ENCODE assay signal across 24 cellular contexts in the genomic region with DNA sequence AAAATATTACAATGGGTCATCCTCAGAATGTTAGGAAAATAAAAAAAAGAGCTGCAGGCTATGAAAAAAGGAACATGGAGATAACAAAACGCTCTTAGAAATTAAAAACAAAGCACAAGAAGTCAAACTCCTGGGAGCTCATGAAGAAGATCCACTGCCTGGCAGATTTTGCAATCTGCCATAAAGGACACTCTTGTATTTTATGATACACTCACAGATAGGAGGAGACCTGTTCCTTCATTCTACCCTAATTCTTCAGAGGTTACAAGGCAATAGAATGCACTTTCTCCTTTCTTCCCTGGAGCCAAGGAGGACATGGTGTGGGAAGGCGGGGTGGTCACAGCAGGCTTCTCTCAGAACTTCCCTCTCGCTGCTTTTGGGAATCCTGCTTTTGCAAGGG. TPM values are rescaled to one million over a fixed set of nuclear protein-coding genes. Genes with fewer than 3 reads are reported as not detected.
"Had no signal": no experiment of that assay in that cellular context is flagged by ENCODE, and none has a peak within 500 bp of the region (broad histone marks: within the 10 kb centered on the region; RNA-seq: fewer than 3 reads in every experiment).

No MANE protein-coding gene starts in this region.

- H3K36me3 Mint-ChIP-seq: activated naive CD4-positive, alpha-beta T cell treated with anti-CD3 and anti-CD28 coated beads, Interleukin-2, amount 50 U/mL, for 72 hours had no signal

- H3K27ac Mint-ChIP-seq: activated CD8-positive, alpha-beta T cell treated with anti-CD3 and anti-CD28 coated beads, Interleukin-2, amount 10 ng/mL, durations not matched to agents 7 days and 5 days; activated naive CD4-positive, alpha-beta T cell treated with anti-CD3 and anti-CD28 coated beads, Interleukin-2, amount 50 U/mL, for 72 hours; activated naive CD8-positive, alpha-beta T cell treated with anti-CD3 and anti-CD28 coated beads, Interleukin-2, amount 50 U/mL, for 24 hours; T-helper 1 cell treated with Interleukin-12 subunit alpha and Interleukin-12 subunit beta and Interleukin-4 antibody, amounts not matched to agents 30 μg/mL and 1 μg/mL, for 36 hours; WTC11 had no signal

- H3K36me3 ChIP-seq: Peyer's patch had no signal

- H3K9me3 ChIP-seq: ascending aorta, body of pancreas, Peyer's patch, SJSA1 had no signal

- H3K4me3 ChIP-seq: ascending aorta, body of pancreas, K562, Peyer's patch, SJSA1 had no signal

- H3K9me3 Mint-ChIP-seq: activated naive CD4-positive, alpha-beta T cell treated with anti-CD3 and anti-CD28 coated beads, Interleukin-2, amount 50 U/mL, for 72 hours; activated naive CD8-positive, alpha-beta T cell treated with anti-CD3 and anti-CD28 coated beads, Interleukin-2, amount 50 U/mL, for 24 hours; T-helper 1 cell treated with Interleukin-12 subunit alpha and Interleukin-12 subunit beta and Interleukin-4 antibody, amounts not matched to agents 30 μg/mL and 1 μg/mL, for 36 hours; WTC11 had no signal

- H3K27me3 ChIP-seq: ascending aorta, body of pancreas, Peyer's patch, SJSA1 had no signal

- H3K27ac ChIP-seq: body of pancreas, Peyer's patch, SJSA1 had no signal

- H3K4me1 Mint-ChIP-seq: activated naive CD8-positive, alpha-beta T cell treated with anti-CD3 and anti-CD28 coated beads, Interleukin-2, amount 50 U/mL, for 24 hours had no signal

- H3K4me3 Mint-ChIP-seq: activated CD8-positive, alpha-beta T cell treated with anti-CD3 and anti-CD28 coated beads, Interleukin-2, amount 10 ng/mL, durations not matched to agents 7 days and 5 days; activated naive CD8-positive, alpha-beta T cell treated with anti-CD3 and anti-CD28 coated beads, Interleukin-2, amount 50 U/mL, for 24 hours; T-helper 1 cell treated with Interleukin-12 subunit alpha and Interleukin-12 subunit beta and Interleukin-4 antibody, amounts not matched to agents 30 μg/mL and 1 μg/mL, for 36 hours; WTC11 had no signal

- ATAC-seq: activated CD8-positive, alpha-beta T cell treated with anti-CD3 and anti-CD28 coated beads, Interleukin-2, amount 10 ng/mL, durations not matched to agents 7 days and 5 days; activated naive CD4-positive, alpha-beta T cell treated with anti-CD3 and anti-CD28 coated beads, Interleukin-2, amount 50 U/mL, for 72 hours; activated naive CD8-positive, alpha-beta T cell treated with anti-CD3 and anti-CD28 coated beads, Interleukin-2, amount 50 U/mL, for 24 hours; body of pancreas; K562 had no signal

- DNase-seq: activated CD4-positive, alpha-beta T cell treated with anti-CD3 and anti-CD28 coated beads for 48 hours; activated CD4-positive, alpha-beta T cell treated with anti-CD3 and anti-CD28 coated beads, Interleukin-2, amount 50 U/mL, for 4 hours; activated CD4-positive, CD25-positive, alpha-beta regulatory T cell treated with anti-CD3 and anti-CD28 coated beads, Interleukin-2, amount 50 U/mL, for 72 hours; activated CD8-positive, alpha-beta memory T cell treated with anti-CD3 and anti-CD28 coated beads, Interleukin-2, amount 50 U/mL, for 48 hours; activated CD8-positive, alpha-beta T cell treated with anti-CD3 and anti-CD28 coated beads, Interleukin-2, amount 10 ng/mL, durations not matched to agents 7 days and 5 days; activated naive CD8-positive, alpha-beta T cell treated with anti-CD3 and anti-CD28 coated beads, Interleukin-2, amount 50 U/mL, for 24 hours; activated T-cell treated with anti-CD3 and anti-CD28 coated beads, Interleukin-2, amount 50 U/mL, for 1 hour; amniotic stem cell; body of pancreas; Karpas-422; MM.1S; NCI-H1105; NCI-H1436; NCI-H1694 treated with DMSO at 0.1 percent for 48 hours; NCI-H2081; NCI-H510A treated with DMSO at 0.1 percent for 48 hours; Peyer's patch; SHP77 had no signal

- H3K4me1 ChIP-seq: body of pancreas, Peyer's patch had no signal

RNA-seq across cellular contexts. Expression of a gene that starts 45.0 kb away (rescaled TPM):
- total RNA-seq: activated CD8-positive, alpha-beta T cell treated with anti-CD3 and anti-CD28 coated beads, Interleukin-2, amount 10 ng/mL, durations not matched to agents 7 days and 5 days had no signal
